Comparison of ENCODE assay signal across 15 cellular contexts in genomic region chr1:29970747-29971325, GRCh38.
A peak's percentile ranks its signal among the peaks of the same experiment; 100 is the strongest.
DNase-seq lines count a peak whose midpoint lies in the region; ATAC-seq and TF ChIP-seq lines count a peak whose summit lies in the region.
"Had no signal": no experiment of that assay in that cellular context is flagged by ENCODE, and none has a peak within 500 bp of the region (broad histone marks: within the 10 kb centered on the region; RNA-seq: fewer than 3 reads in every experiment).

No MANE protein-coding gene starts in this region.

- no peaks in the 10 kb centered on the region for H4K20me1 ChIP-seq in neural progenitor cell (ENCODE audit: low read depth)
- H4K20me1 ChIP-seq: BLaER1 had no signal

- no peak for ATAC-seq in WTC11

- peaks cover 4% of the 10 kb centered on the region for H3K9me3 ChIP-seq in endodermal cell (ENCODE audit: control insufficient read depth, low read length)
- H3K9me3 ChIP-seq in neural progenitor cell (ENCODE audit: low read depth): no peaks in the 10 kb centered on the region
- no peaks in the 10 kb centered on the region for H3K9me3 ChIP-seq in effector memory CD4-positive, alpha-beta T cell (ENCODE audit: control insufficient read depth, low read length)
- H3K9me3 ChIP-seq: BLaER1, Caco-2 had no signal

- no peak for DNase-seq in activated naive CD4-positive, alpha-beta T cell treated with anti-CD3 and anti-CD28 coated beads, Interleukin-2, amount 10 ng/mL, durations not matched to agents 7 days and 5 days
- no peak for DNase-seq in activated naive CD4-positive, alpha-beta T cell treated with anti-CD3 and anti-CD28 coated beads for 36 hours
- DNase-seq in WTC11 (ENCODE audit: low spot score) (no peak), endodermal cell (no peak), neural progenitor cell (ENCODE audit: low spot score) (no peak), activated gamma-delta T cell (lab: John Stamatoyannopoulos, UW) (no peak)
- DNase-seq in effector memory CD4-positive, alpha-beta T cell: no peak
- no peak for DNase-seq in stimulated activated naive CD4-positive, alpha-beta T cell (lab: John Stamatoyannopoulos, UW)
- DNase-seq: 8988T; AML-193; Caco-2; CD8-positive, alpha-beta memory T cell; GM23248; H7 had no signal

- peaks cover 2% of the 10 kb centered on the region for H3K9me3 Mint-ChIP-seq in activated naive CD4-positive, alpha-beta T cell treated with anti-CD3 and anti-CD28 coated beads, Interleukin-2, amount 10 ng/mL, durations not matched to agents 7 days and 5 days
- H3K9me3 Mint-ChIP-seq in activated naive CD4-positive, alpha-beta T cell treated with anti-CD3 and anti-CD28 coated beads for 36 hours: peaks cover 5% of the 10 kb centered on the region
- H3K9me3 Mint-ChIP-seq in WTC11: peaks cover 10% of the 10 kb centered on the region
- peaks cover 4% of the 10 kb centered on the region for H3K9me3 Mint-ChIP-seq in endodermal cell
- H3K9me3 Mint-ChIP-seq in neural progenitor cell: peaks cover 4% of the 10 kb centered on the region

- intact Hi-C loops in activated naive CD4-positive, alpha-beta T cell treated with anti-CD3 and anti-CD28 coated beads for 36 hours (cut with micrococcal nuclease): no loop called here

- no peaks in the 10 kb centered on the region for H3K36me3 ChIP-seq in endodermal cell (ENCODE audit: control insufficient read depth, insufficient read depth, low read length)
- no peaks in the 10 kb centered on the region for H3K36me3 ChIP-seq in neural progenitor cell
- no peaks in the 10 kb centered on the region for H3K36me3 ChIP-seq in effector memory CD4-positive, alpha-beta T cell (ENCODE audit: control insufficient read depth, insufficient read depth, low read length)
- H3K36me3 ChIP-seq: BLaER1 had no signal

- CTCF ChIA-PET in activated naive CD4-positive, alpha-beta T cell treated with anti-CD3 and anti-CD28 coated beads, Interleukin-2, amount 10 ng/mL, durations not matched to agents 7 days and 5 days (lab: Charles Lee): no interaction called here
- CTCF ChIA-PET in activated naive CD4-positive, alpha-beta T cell treated with anti-CD3 and anti-CD28 coated beads for 36 hours (lab: Charles Lee): no interaction called here
- CTCF ChIA-PET in WTC11 (lab: Charles Lee): no interaction called here

- H3K27me3 ChIP-seq in endodermal cell (ENCODE audit: control insufficient read depth, insufficient read depth, low read length, poor library complexity, severe bottlenecking): no peaks in the 10 kb centered on the region
- H3K27me3 ChIP-seq in neural progenitor cell: no peaks in the 10 kb centered on the region
- no peaks in the 10 kb centered on the region for H3K27me3 ChIP-seq in effector memory CD4-positive, alpha-beta T cell (replicated peaks; ENCODE audit: control insufficient read depth, insufficient read depth, low read length, poor library complexity, severe bottlenecking)
- H3K27me3 ChIP-seq: BLaER1 had no signal

- TF ChIP-seq CTCF in WTC11 (IDR thresholded peaks at IDR 0.05) (no peak), endodermal cell (conservative IDR thresholded peaks at IDR 0.05) (no peak), neural progenitor cell (IDR thresholded peaks at IDR 0.05) (no peak)

- no peaks in the 10 kb centered on the region for H3K4me1 Mint-ChIP-seq in activated naive CD4-positive, alpha-beta T cell treated with anti-CD3 and anti-CD28 coated beads, Interleukin-2, amount 10 ng/mL, durations not matched to agents 7 days and 5 days
- peaks cover 8% of the 10 kb centered on the region for H3K4me1 Mint-ChIP-seq in activated naive CD4-positive, alpha-beta T cell treated with anti-CD3 and anti-CD28 coated beads for 36 hours (ENCODE audit: low read depth)
- H3K4me1 Mint-ChIP-seq in WTC11 (peaks cover 58% of the 10 kb centered on the region), endodermal cell (peaks cover 29% of the 10 kb centered on the region), neural progenitor cell (peaks cover 36% of the 10 kb centered on the region)
- H3K4me1 Mint-ChIP-seq: CD8-positive, alpha-beta memory T cell had no signal

- POLR2A ChIA-PET in WTC11 (lab: Charles Lee): no interaction called here

- no peak overlapping the region for H3K4me3 Mint-ChIP-seq in activated naive CD4-positive, alpha-beta T cell treated with anti-CD3 and anti-CD28 coated beads, Interleukin-2, amount 10 ng/mL, durations not matched to agents 7 days and 5 days
- no peak overlapping the region for H3K4me3 Mint-ChIP-seq in activated naive CD4-positive, alpha-beta T cell treated with anti-CD3 and anti-CD28 coated beads for 36 hours
- no peak overlapping the region for H3K4me3 Mint-ChIP-seq in WTC11
- no peak overlapping the region for H3K4me3 Mint-ChIP-seq in endodermal cell
- H3K4me3 Mint-ChIP-seq in neural progenitor cell: no peak overlapping the region

- no peaks in the 10 kb centered on the region for H3F3A ChIP-seq in neural progenitor cell (ENCODE audit: low read depth)

- H3K4me1 ChIP-seq in endodermal cell (ENCODE audit: control insufficient read depth, insufficient read depth, low read length) (peaks cover 15% of the 10 kb centered on the region), neural progenitor cell (no peaks in the 10 kb centered on the region)
- no peaks in the 10 kb centered on the region for H3K4me1 ChIP-seq in effector memory CD4-positive, alpha-beta T cell (ENCODE audit: control insufficient read depth, insufficient read depth, low read length, poor library complexity, severe bottlenecking)
- H3K4me1 ChIP-seq: BLaER1 had no signal

- no peak overlapping the region for H3K4me2 ChIP-seq in neural progenitor cell
- H3K4me2 ChIP-seq: BLaER1 had no signal

- H3K9ac ChIP-seq in endodermal cell (ENCODE audit: extremely low read depth, low read length, poor library complexity, severe bottlenecking): no peak overlapping the region
- H3K9ac ChIP-seq in neural progenitor cell: no peak overlapping the region
- H3K9ac ChIP-seq: BLaER1, GM23248 had no signal

- H3K36me3 Mint-ChIP-seq in activated naive CD4-positive, alpha-beta T cell treated with anti-CD3 and anti-CD28 coated beads, Interleukin-2, amount 10 ng/mL, durations not matched to agents 7 days and 5 days: no peaks in the 10 kb centered on the region
- H3K36me3 Mint-ChIP-seq in activated naive CD4-positive, alpha-beta T cell treated with anti-CD3 and anti-CD28 coated beads for 36 hours (ENCODE audit: low read depth): no peaks in the 10 kb centered on the region
- peaks cover 6% of the 10 kb centered on the region; the same call in 1 of the 2 replicates for H3K36me3 Mint-ChIP-seq in WTC11
- no peaks in the 10 kb centered on the region for H3K36me3 Mint-ChIP-seq in endodermal cell (ENCODE audit: low read depth)
- H3K36me3 Mint-ChIP-seq in neural progenitor cell: no peaks in the 10 kb centered on the region

- H3K4me3 ChIP-seq in endodermal cell (ENCODE audit: low read length): no peak overlapping the region
- H3K4me3 ChIP-seq in neural progenitor cell: no peak overlapping the region
- H3K4me3 ChIP-seq in effector memory CD4-positive, alpha-beta T cell (ENCODE audit: insufficient read depth, low read depth, low read length, poor library complexity, severe bottlenecking): no peak overlapping the region
- H3K4me3 ChIP-seq: BLaER1, GM23248 had no signal

- peak overlapping the region; percentile 38 for H3K27ac Mint-ChIP-seq in activated naive CD4-positive, alpha-beta T cell treated with anti-CD3 and anti-CD28 coated beads, Interleukin-2, amount 10 ng/mL, durations not matched to agents 7 days and 5 days
- H3K27ac Mint-ChIP-seq in activated naive CD4-positive, alpha-beta T cell treated with anti-CD3 and anti-CD28 coated beads for 36 hours: no peak overlapping the region
- H3K27ac Mint-ChIP-seq in WTC11 (peak overlapping the region; percentile 46; the same call in 1 of the 2 replicates), endodermal cell (peak overlapping the region; percentile 11), neural progenitor cell (peak overlapping the region; percentile 14)

- no peaks in the 10 kb centered on the region for H3K79me2 ChIP-seq in neural progenitor cell (ENCODE audit: low read depth)

- H3K27me3 Mint-ChIP-seq in activated naive CD4-positive, alpha-beta T cell treated with anti-CD3 and anti-CD28 coated beads, Interleukin-2, amount 10 ng/mL, durations not matched to agents 7 days and 5 days: no peaks in the 10 kb centered on the region
- peaks cover 10% of the 10 kb centered on the region for H3K27me3 Mint-ChIP-seq in activated naive CD4-positive, alpha-beta T cell treated with anti-CD3 and anti-CD28 coated beads for 36 hours (ENCODE audit: low read depth)
- peaks cover 31% of the 10 kb centered on the region for H3K27me3 Mint-ChIP-seq in WTC11 (ENCODE audit: low read depth)
- H3K27me3 Mint-ChIP-seq in endodermal cell (ENCODE audit: insufficient read depth): peaks cover 20% of the 10 kb centered on the region
- peaks cover 12% of the 10 kb centered on the region for H3K27me3 Mint-ChIP-seq in neural progenitor cell (ENCODE audit: insufficient read depth, low read depth)

- H3K27ac ChIP-seq in endodermal cell (ENCODE audit: low read depth, low read length): no peak overlapping the region
- no peak overlapping the region for H3K27ac ChIP-seq in neural progenitor cell
- no peak overlapping the region for H3K27ac ChIP-seq in effector memory CD4-positive, alpha-beta T cell (ENCODE audit: insufficient read depth, low read length, poor library complexity, severe bottlenecking)
- H3K27ac ChIP-seq: BLaER1, GM23248 had no signal

- no peak overlapping the region for H2AFZ ChIP-seq in neural progenitor cell (replicated peaks)
- H2AFZ ChIP-seq: GM23248 had no signal

- WGBS in endodermal cell (ENCODE audit: insufficient coverage in 1 of 2, insufficient read length in 1 of 2), 2 experiments: 94% methylated on average over 4 to 7 of the region's 7 CpGs

TF ChIP-seq in WTC11, 78 proteins besides CTCF, POLR2A, EP300 and RAD21 (continues in another document):
- TF ChIP-seq JAZF1 (CRISPR knock-in tag; IDR thresholded peaks at IDR 0.05): no peak
- TF ChIP-seq ZNF396 (CRISPR knock-in tag; IDR thresholded peaks at IDR 0.05; ENCODE audit: borderline replicate concordance): no peak
- TF ChIP-seq, protein P1, sequence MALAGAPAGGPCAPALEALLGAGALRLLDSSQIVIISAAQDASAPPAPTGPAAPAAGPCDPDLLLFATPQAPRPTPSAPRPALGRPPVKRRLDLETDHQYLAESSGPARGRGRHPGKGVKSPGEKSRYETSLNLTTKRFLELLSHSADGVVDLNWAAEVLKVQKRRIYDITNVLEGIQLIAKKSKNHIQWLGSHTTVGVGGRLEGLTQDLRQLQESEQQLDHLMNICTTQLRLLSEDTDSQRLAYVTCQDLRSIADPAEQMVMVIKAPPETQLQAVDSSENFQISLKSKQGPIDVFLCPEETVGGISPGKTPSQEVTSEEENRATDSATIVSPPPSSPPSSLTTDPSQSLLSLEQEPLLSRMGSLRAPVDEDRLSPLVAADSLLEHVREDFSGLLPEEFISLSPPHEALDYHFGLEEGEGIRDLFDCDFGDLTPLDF (CRISPR knock-in tag; IDR thresholded peaks at IDR 0.05): no peak
- TF ChIP-seq OVOL2 (CRISPR knock-in tag; IDR thresholded peaks at IDR 0.05; ENCODE audit: borderline replicate concordance): no peak
- TF ChIP-seq FOXP1 (CRISPR knock-in tag; IDR thresholded peaks at IDR 0.05; ENCODE audit: borderline replicate concordance): no peak
- TF ChIP-seq CREB1 (CRISPR knock-in tag; IDR thresholded peaks at IDR 0.05): no peak
